21 cellular contexts compared by ENCODE assay signal in genomic region chr14:72662213-72662612, GRCh38.
"Had no signal": no experiment of that assay in that cellular context is flagged by ENCODE, and none has a peak within 500 bp of the region (broad histone marks: within the 10 kb centered on the region; RNA-seq: fewer than 3 reads in every experiment).

No MANE protein-coding gene starts in this region.

- H3K9me3 ChIP-seq: SJCRH30 had no signal

- H3K9ac ChIP-seq: KMS-11 had no signal

- H3K4me3 ChIP-seq: SJCRH30 had no signal

- H3K27me3 ChIP-seq: SJCRH30 had no signal

- ATAC-seq: Panc1, PC-3, SK-N-SH treated with all-trans-retinoic acid at 6 μM for 48 hours had no signal

- H3K4me2 ChIP-seq: KMS-11 had no signal

- FAIRE-seq: HTR-8/SVneo had no signal

- H3K27ac ChIP-seq: HL-60, KMS-11, RWPE1, SJCRH30 had no signal

- H3K36me3 ChIP-seq: SJCRH30 had no signal

- DNase-seq: Kasumi-1, MM.1S, NCI-H1092 treated with DMSO at 0.1 percent for 48 hours, NCI-H1436, NCI-H187, NCI-H2029, NCI-H2227 treated with DMSO at 0.1 percent for 48 hours, NCI-H446, NCI-H510A, NCI-H524 treated with DMSO at 0.1 percent for 48 hours, NCI-H69, NCI-H774, PC-3, SHP77 treated with DMSO at 0.1 percent for 48 hours, SJCRH30 had no signal
